ENCODE assay signal across 9 cellular contexts in genomic region chr1:21607549-21608529, GRCh38.
DNase-seq lines count a peak whose midpoint lies in the region; ATAC-seq and TF ChIP-seq lines count a peak whose summit lies in the region.
"Had no signal": no experiment of that assay in that cellular context is flagged by ENCODE, and none has a peak within 500 bp of the region (broad histone marks: within the 10 kb centered on the region; RNA-seq: fewer than 3 reads in every experiment).

No MANE protein-coding gene starts in this region.

- no peak overlapping the region for H3K4me3 Mint-ChIP-seq in activated CD4-positive, alpha-beta T cell treated with anti-CD3 and anti-CD28 coated beads for 36 hours
- peak overlapping the region; percentile 41 for H3K4me3 Mint-ChIP-seq in natural killer cell treated with Interleukin-12 subunit alpha and Interleukin-12 subunit beta and Interleukin-15 and Interleukin-18, amount 100 ng/mL, for 72 hours
- H3K4me3 Mint-ChIP-seq in type B pancreatic cell = peak overlapping the region; percentile 72
- H3K4me3 Mint-ChIP-seq: activated naive CD8-positive, alpha-beta T cell had no signal

- no peaks in the 10 kb centered on the region for H3K9me3 Mint-ChIP-seq in activated CD4-positive, alpha-beta T cell treated with anti-CD3 and anti-CD28 coated beads for 36 hours (ENCODE audit: low read depth)
- no peaks in the 10 kb centered on the region for H3K9me3 Mint-ChIP-seq in natural killer cell treated with Interleukin-12 subunit alpha and Interleukin-12 subunit beta and Interleukin-15 and Interleukin-18, amount 100 ng/mL, for 72 hours
- no peaks in the 10 kb centered on the region for H3K9me3 Mint-ChIP-seq in type B pancreatic cell

- peaks cover 9% of the 10 kb centered on the region for H3K27me3 Mint-ChIP-seq in activated CD4-positive, alpha-beta T cell treated with anti-CD3 and anti-CD28 coated beads for 36 hours
- H3K27me3 Mint-ChIP-seq in natural killer cell treated with Interleukin-12 subunit alpha and Interleukin-12 subunit beta and Interleukin-15 and Interleukin-18, amount 100 ng/mL, for 72 hours = peaks cover 6 to 7% of the 10 kb centered on the region in 2 donors
- no peaks in the 10 kb centered on the region for H3K27me3 Mint-ChIP-seq in type B pancreatic cell

- H3K27me3 ChIP-seq in HUES48 (ENCODE audit: control insufficient read depth, insufficient read depth, low read length) = no peaks in the 10 kb centered on the region

- CTCF ChIA-PET in activated CD4-positive, alpha-beta T cell treated with anti-CD3 and anti-CD28 coated beads for 36 hours (lab: Charles Lee) = interaction anchor here (0.6 kb wide), 1 partner anchor 269 kb away, joined by 3 read pairs; no protein-coding TSS in a partner anchor

- H3K4me3 ChIP-seq in HUES48 (ENCODE audit: low read depth, low read length) = peak overlapping the region; percentile 14; the same call in 1 of the 2 replicates

- H3K36me3 ChIP-seq in HUES48 (ENCODE audit: control insufficient read depth, insufficient read depth, low read length) = no peaks in the 10 kb centered on the region

- intact Hi-C loops in activated CD4-positive, alpha-beta T cell treated with anti-CD3 and anti-CD28 coated beads for 36 hours (cut with DNase I, micrococcal nuclease) = loop anchor here in 1 of 2 experiments (1.0 kb wide), 1 partner anchor 14 kb away; no protein-coding TSS in a partner anchor

- no peak overlapping the region for H3K9ac ChIP-seq in HUES48 (ENCODE audit: low read depth, low read length)

- H3K9me3 ChIP-seq in HUES48 (ENCODE audit: control insufficient read depth, insufficient read depth, low read length) = no peaks in the 10 kb centered on the region

- peak; percentile 97 for ATAC-seq in activated CD4-positive, alpha-beta T cell treated with anti-CD3 and anti-CD28 coated beads for 36 hours
- peak; percentile 79 for ATAC-seq in esophagus mucosa
- ATAC-seq in natural killer cell treated with Interleukin-12 subunit alpha and Interleukin-12 subunit beta and Interleukin-15 and Interleukin-18, amount 100 ng/mL, for 72 hours = peak; percentile 82 to 94
- no peak for ATAC-seq in HG03520 (IDR thresholded peaks at IDR 0.05; ENCODE audit: unreplicated experiment)

- peaks cover 8% of the 10 kb centered on the region for H3K4me1 Mint-ChIP-seq in activated CD4-positive, alpha-beta T cell treated with anti-CD3 and anti-CD28 coated beads for 36 hours
- peaks cover 11 to 13% of the 10 kb centered on the region in 2 donors for H3K4me1 Mint-ChIP-seq in natural killer cell treated with Interleukin-12 subunit alpha and Interleukin-12 subunit beta and Interleukin-15 and Interleukin-18, amount 100 ng/mL, for 72 hours (ENCODE audit: low read depth in 2 of 2)
- H3K4me1 Mint-ChIP-seq in type B pancreatic cell (ENCODE audit: unreplicated experiment) = peaks cover 22% of the 10 kb centered on the region

- H3K27ac ChIP-seq in HUES48 (ENCODE audit: low read depth, low read length) = no peak overlapping the region

- peak; percentile 41 for DNase-seq in NCI-H2196 (lab: John Stamatoyannopoulos, UW; ENCODE audit: unreplicated experiment)
- no peak for DNase-seq in NCI-H2196 treated with DMSO at 0.1 percent for 48 hours (lab: John Stamatoyannopoulos, UW; ENCODE audit: unreplicated experiment)
- peak; percentile 86 for DNase-seq in activated CD4-positive, alpha-beta T cell treated with anti-CD3 and anti-CD28 coated beads for 36 hours
- DNase-seq in natural killer cell treated with Interleukin-12 subunit alpha and Interleukin-12 subunit beta and Interleukin-15 and Interleukin-18, amount 100 ng/mL, for 72 hours (ENCODE audit: low spot score) = peak; percentile 83
- peak; percentile 88 for DNase-seq in type B pancreatic cell (ENCODE audit: extremely low spot score, unreplicated experiment)

- peaks cover 8% of the 10 kb centered on the region; the same call in 1 of the 2 replicates for H3K4me1 ChIP-seq in HUES48 (ENCODE audit: control insufficient read depth, insufficient read depth, low read length)

- H3K27ac Mint-ChIP-seq in activated CD4-positive, alpha-beta T cell treated with anti-CD3 and anti-CD28 coated beads for 36 hours = no peak overlapping the region
- H3K27ac Mint-ChIP-seq in natural killer cell treated with Interleukin-12 subunit alpha and Interleukin-12 subunit beta and Interleukin-15 and Interleukin-18, amount 100 ng/mL, for 72 hours = no peak overlapping the region
- H3K27ac Mint-ChIP-seq in type B pancreatic cell = peak overlapping the region; percentile 82
- H3K27ac Mint-ChIP-seq: activated naive CD8-positive, alpha-beta T cell had no signal

- H3K36me3 Mint-ChIP-seq in activated CD4-positive, alpha-beta T cell treated with anti-CD3 and anti-CD28 coated beads for 36 hours (ENCODE audit: low read depth) = no peaks in the 10 kb centered on the region
- no peaks in the 10 kb centered on the region for H3K36me3 Mint-ChIP-seq in natural killer cell treated with Interleukin-12 subunit alpha and Interleukin-12 subunit beta and Interleukin-15 and Interleukin-18, amount 100 ng/mL, for 72 hours
- H3K36me3 Mint-ChIP-seq in type B pancreatic cell = no peaks in the 10 kb centered on the region
- H3K36me3 Mint-ChIP-seq: activated naive CD8-positive, alpha-beta T cell had no signal

- POLR2A ChIA-PET in activated CD4-positive, alpha-beta T cell treated with anti-CD3 and anti-CD28 coated beads for 36 hours (lab: Charles Lee) = no interaction called here

- no peak for TF ChIP-seq CTCF in type B pancreatic cell (conservative IDR thresholded peaks at IDR 0.05)
